In the genomic region with DNA sequence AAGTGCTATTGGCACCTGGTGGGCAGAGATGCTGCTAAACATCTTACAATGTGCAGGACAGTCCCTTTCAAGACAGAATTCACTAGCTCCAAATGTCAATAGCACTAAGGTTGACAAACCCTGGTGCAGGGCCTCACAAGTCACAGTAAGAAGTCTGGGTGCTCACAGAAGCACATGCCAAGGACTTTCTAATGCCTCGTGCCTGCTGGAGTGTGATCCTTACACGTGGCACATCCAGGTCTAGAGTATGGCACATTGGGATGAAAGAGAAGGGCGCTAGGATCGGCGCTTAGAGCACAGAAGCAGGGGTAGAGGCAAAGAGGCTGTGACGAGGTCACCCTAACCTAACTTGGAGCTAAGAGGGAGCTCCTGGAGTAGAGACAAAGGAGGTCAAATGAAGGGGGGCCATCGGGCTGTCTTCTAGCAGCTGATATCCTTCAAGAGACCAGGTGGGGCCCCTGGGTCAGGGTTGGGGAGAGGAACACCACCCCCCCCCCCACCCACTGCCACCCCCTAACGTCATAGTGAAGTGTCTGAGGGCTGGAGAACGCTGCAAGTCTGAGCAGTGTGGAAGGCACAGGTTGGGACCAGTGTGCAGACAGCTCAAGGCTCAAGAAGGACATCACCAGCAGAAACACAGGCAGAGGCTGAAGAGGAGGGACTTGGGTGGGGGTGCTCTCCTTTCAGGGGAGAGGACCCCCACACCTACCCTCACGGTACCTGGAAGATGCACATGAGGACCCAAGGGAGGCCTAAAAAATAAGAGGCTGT, we compare ENCODE assay signal across 15 cellular contexts.
DNase-seq lines count a peak whose midpoint lies in the region; ATAC-seq and TF ChIP-seq lines count a peak whose summit lies in the region.
"Had no signal": no experiment of that assay in that cellular context is flagged by ENCODE, and none has a peak within 500 bp of the region (broad histone marks: within the 10 kb centered on the region; RNA-seq: fewer than 3 reads in every experiment).

No MANE protein-coding gene starts in this region.

- H3K4me1 Mint-ChIP-seq in activated naive CD4-positive, alpha-beta T cell treated with anti-CD3 and anti-CD28 coated beads for 36 hours (ENCODE audit: low read depth) = peaks cover 50% of the 10 kb centered on the region
- H3K4me1 Mint-ChIP-seq in T-helper 2 cell treated with Interferon-gamma antibody and Interleukin-4, amounts not matched to agents 5 μg/mL and 100 μg/mL, for 36 hours (ENCODE audit: low read depth) = peaks cover 34% of the 10 kb centered on the region

- intact Hi-C loops in activated naive CD4-positive, alpha-beta T cell treated with anti-CD3 and anti-CD28 coated beads for 36 hours (cut with micrococcal nuclease) = no loop called here

- no peaks in the 10 kb centered on the region for H3K27me3 Mint-ChIP-seq in activated naive CD4-positive, alpha-beta T cell treated with anti-CD3 and anti-CD28 coated beads for 36 hours (ENCODE audit: low read depth)
- H3K27me3 Mint-ChIP-seq in T-helper 2 cell treated with Interferon-gamma antibody and Interleukin-4, amounts not matched to agents 5 μg/mL and 100 μg/mL, for 36 hours (ENCODE audit: low read depth) = no peaks in the 10 kb centered on the region
- H3K27me3 Mint-ChIP-seq: central memory CD8-positive, alpha-beta T cell had no signal

- no peaks in the 10 kb centered on the region for H3K9me3 ChIP-seq in SJSA1 (replicated peaks)
- H3K9me3 ChIP-seq in thoracic aorta = no peaks in the 10 kb centered on the region
- H3K9me3 ChIP-seq: uterus had no signal

- H3K27ac ChIP-seq in SJSA1 (peak overlapping the region; percentile 99), foreskin keratinocyte (no peak overlapping the region), thoracic aorta (peak overlapping the region; percentile 39 to 51)

- H3K27me3 ChIP-seq in SJSA1 (replicated peaks) = no peaks in the 10 kb centered on the region
- H3K27me3 ChIP-seq in foreskin keratinocyte = no peaks in the 10 kb centered on the region
- H3K27me3 ChIP-seq in thoracic aorta (replicated peaks; ENCODE audit: insufficient read depth) = no peaks in the 10 kb centered on the region
- H3K27me3 ChIP-seq: uterus had no signal

- TF ChIP-seq CTCF in foreskin keratinocyte (conservative IDR thresholded peaks at IDR 0.05) (no peak), thoracic aorta (IDR thresholded peaks at IDR 0.05) (no peak)

- DNase-seq in activated naive CD4-positive, alpha-beta T cell treated with anti-CD3 and anti-CD28 coated beads, Interleukin-2, amount 50 U/mL, for 72 hours (ENCODE audit: low spot score in 2 of 2) = no peak
- no peak for DNase-seq in activated naive CD4-positive, alpha-beta T cell treated with anti-CD3 and anti-CD28 coated beads for 36 hours
- peak in 1 of 2 experiments; percentile 15 for DNase-seq in SJSA1 (ENCODE audit: low read depth in 1 of 2, low spot score in 2 of 2)
- no peak for DNase-seq in foreskin keratinocyte
- no peak for DNase-seq in thoracic aorta (ENCODE audit: low spot score)
- no peak for DNase-seq in SKM-1 treated with dmso at 0.1 percent for 144 hours (lab: John Stamatoyannopoulos, UW; ENCODE audit: unreplicated experiment)
- no peak for DNase-seq in foreskin melanocyte
- DNase-seq in T-helper 2 cell treated with Interferon-gamma antibody and Interleukin-4, amounts not matched to agents 5 μg/mL and 100 μg/mL, for 36 hours (ENCODE audit: low spot score) = no peak
- DNase-seq: activated effector memory CD4-positive, alpha-beta T cell treated with anti-CD3 and anti-CD28 coated beads, Interleukin-2, amount 50 U/mL, for 16 hours; H7; NCI-H69; SHP77 had no signal

- peak in 1 of 2 donors; percentile 25 for ATAC-seq in activated naive CD4-positive, alpha-beta T cell treated with anti-CD3 and anti-CD28 coated beads, Interleukin-2, amount 50 U/mL, for 72 hours
- ATAC-seq in foreskin keratinocyte (peak; percentile 22), thoracic aorta (ENCODE audit: insufficient number of reproducible peaks, low FRiP score, low read depth) (no peak)

- H3K9me3 Mint-ChIP-seq in activated naive CD4-positive, alpha-beta T cell treated with anti-CD3 and anti-CD28 coated beads, Interleukin-2, amount 50 U/mL, for 72 hours = no peaks in the 10 kb centered on the region
- no peaks in the 10 kb centered on the region for H3K9me3 Mint-ChIP-seq in activated naive CD4-positive, alpha-beta T cell treated with anti-CD3 and anti-CD28 coated beads for 36 hours
- H3K9me3 Mint-ChIP-seq in T-helper 2 cell treated with Interferon-gamma antibody and Interleukin-4, amounts not matched to agents 5 μg/mL and 100 μg/mL, for 36 hours = no peaks in the 10 kb centered on the region
- H3K9me3 Mint-ChIP-seq: central memory CD8-positive, alpha-beta T cell; nephron had no signal

- CTCF ChIA-PET in activated naive CD4-positive, alpha-beta T cell treated with anti-CD3 and anti-CD28 coated beads for 36 hours (lab: Charles Lee) = interaction anchor here (0.9 to 1.2 kb wide), 2 partner anchors 63 to 166 kb away, joined by 3 read pairs; no protein-coding TSS in a partner anchor

- H3K36me3 ChIP-seq in SJSA1 (peaks cover 3% of the 10 kb centered on the region; the same call in 1 of the 2 replicates), thoracic aorta (no peaks in the 10 kb centered on the region)
- H3K36me3 ChIP-seq: uterus had no signal

- H3K36me3 Mint-ChIP-seq in activated naive CD4-positive, alpha-beta T cell treated with anti-CD3 and anti-CD28 coated beads, Interleukin-2, amount 50 U/mL, for 72 hours = peaks cover 0 to 16% of the 10 kb centered on the region in 2 donors
- no peaks in the 10 kb centered on the region for H3K36me3 Mint-ChIP-seq in activated naive CD4-positive, alpha-beta T cell treated with anti-CD3 and anti-CD28 coated beads for 36 hours (ENCODE audit: low read depth)
- peaks cover 16% of the 10 kb centered on the region for H3K36me3 Mint-ChIP-seq in T-helper 2 cell treated with Interferon-gamma antibody and Interleukin-4, amounts not matched to agents 5 μg/mL and 100 μg/mL, for 36 hours (ENCODE audit: low read depth)

- H3K4me3 ChIP-seq in SJSA1 (no peak overlapping the region), thoracic aorta (no peak overlapping the region)
- H3K4me3 ChIP-seq: uterus had no signal

- peaks cover 50% of the 10 kb centered on the region for H3K4me1 ChIP-seq in SJSA1 (replicated peaks)
- peaks cover 30% of the 10 kb centered on the region for H3K4me1 ChIP-seq in foreskin keratinocyte
- H3K4me1 ChIP-seq in thoracic aorta (ENCODE audit: control insufficient read depth in 1 of 2, low read depth in 2 of 2) = peaks cover 17 to 35% of the 10 kb centered on the region in 2 donors

- H3K4me3 Mint-ChIP-seq in activated naive CD4-positive, alpha-beta T cell treated with anti-CD3 and anti-CD28 coated beads for 36 hours = no peak overlapping the region
- H3K4me3 Mint-ChIP-seq in T-helper 2 cell treated with Interferon-gamma antibody and Interleukin-4, amounts not matched to agents 5 μg/mL and 100 μg/mL, for 36 hours = no peak overlapping the region
- H3K4me3 Mint-ChIP-seq: central memory CD8-positive, alpha-beta T cell; nephron had no signal

- peak overlapping the region; percentile 79 to 87 for H3K27ac Mint-ChIP-seq in activated naive CD4-positive, alpha-beta T cell treated with anti-CD3 and anti-CD28 coated beads, Interleukin-2, amount 50 U/mL, for 72 hours
- H3K27ac Mint-ChIP-seq in activated naive CD4-positive, alpha-beta T cell treated with anti-CD3 and anti-CD28 coated beads for 36 hours = no peak overlapping the region
- no peak overlapping the region for H3K27ac Mint-ChIP-seq in T-helper 2 cell treated with Interferon-gamma antibody and Interleukin-4, amounts not matched to agents 5 μg/mL and 100 μg/mL, for 36 hours

Comparison
In these comparisons a context has a peak if more than half of its experiments do, and no peak if none do; other contexts are left out.
1. H3K27ac Mint-ChIP-seq: peak in activated naive CD4-positive, alpha-beta T cell treated with anti-CD3 and anti-CD28 coated beads, Interleukin-2, amount 50 U/mL, for 72 hours (2 of 2); none in activated naive CD4-positive, alpha-beta T cell treated with anti-CD3 and anti-CD28 coated beads for 36 hours (single experiment) and T-helper 2 cell treated with Interferon-gamma antibody and Interleukin-4, amounts not matched to agents 5 μg/mL and 100 μg/mL, for 36 hours (single experiment).